1 cellular context compared by ENCODE assay signal in genomic region chr11:2419638-2420501, GRCh38.
TF ChIP-seq lines count a peak whose summit lies in the region.

No MANE protein-coding gene starts in this region.

TF ChIP-seq in SK-N-SH treated with all-trans-retinoic acid at 6 μM for 48 hours, 23 proteins besides CTCF, POLR2A, EP300 and RAD21 (continued from another document):
- no peak for TF ChIP-seq POU6F1 (CRISPR knock-in tag; IDR thresholded peaks at IDR 0.05; ENCODE audit: borderline replicate concordance, low read depth)
